ENCODE assay signal across 9 cellular contexts in the genomic region with DNA sequence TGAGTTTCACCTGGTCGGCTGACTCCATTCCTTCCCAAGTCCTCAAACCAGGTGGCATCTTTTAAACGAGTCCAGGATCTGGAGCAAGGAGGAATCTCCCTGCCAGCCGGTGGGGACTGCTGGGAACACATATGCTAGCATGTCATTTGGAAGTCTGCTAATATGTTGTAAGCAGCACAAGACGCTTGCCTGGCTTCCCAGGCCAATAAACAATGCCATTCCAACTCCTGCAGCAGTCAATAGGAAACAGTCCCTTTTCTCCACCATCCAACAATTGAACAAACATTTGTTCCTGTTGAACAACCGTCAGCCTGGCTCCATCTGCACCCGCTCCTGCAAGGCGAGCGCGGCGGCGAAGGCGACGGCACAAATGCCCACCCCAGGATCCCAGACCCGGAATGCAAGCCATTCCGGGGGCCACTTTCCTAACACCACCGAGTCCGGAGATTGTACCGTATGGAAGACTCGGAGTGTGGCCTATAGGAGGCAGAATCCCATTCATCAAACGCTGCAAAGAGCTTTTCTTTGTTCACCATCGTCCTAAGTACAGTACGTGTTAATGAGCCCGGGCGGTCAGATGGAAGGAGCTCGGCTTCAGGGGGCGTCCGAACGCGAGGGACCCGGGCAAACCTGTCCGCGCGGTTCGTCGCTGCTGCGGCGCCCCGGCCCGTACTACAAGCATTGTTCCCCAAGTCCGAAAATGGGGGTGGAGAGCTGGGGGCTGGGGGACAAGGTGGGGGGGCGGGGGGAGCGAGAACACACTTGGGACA. TPM values are rescaled to one million over a fixed set of nuclear protein-coding genes. Genes with fewer than 3 reads are reported as not detected.
DNase-seq lines count a peak whose midpoint lies in the region; ATAC-seq, FAIRE-seq and TF ChIP-seq lines count a peak whose summit lies in the region.
"Had no signal": no experiment of that assay in that cellular context is flagged by ENCODE, and none has a peak within 500 bp of the region (broad histone marks: within the 10 kb centered on the region; RNA-seq: fewer than 3 reads in every experiment).

No MANE protein-coding gene starts in this region.

- H3K9me3 Mint-ChIP-seq in CD4-positive, alpha-beta T cell: no peaks in the 10 kb centered on the region

- 0 out of 2 replicates have a peak overlapping the region, but pooled peaks have one; percentile 35 for H2BK12ac ChIP-seq in H1 (ENCODE audit: low read depth, low read length)

- H3K27me3 Mint-ChIP-seq in CD4-positive, alpha-beta T cell: no peaks in the 10 kb centered on the region

- no peak overlapping the region for H4K91ac ChIP-seq in H1 (replicated peaks; ENCODE audit: insufficient read length, low read length)

- H2BK5ac ChIP-seq in H1 (ENCODE audit: low read depth, low read length): no peak overlapping the region

- POLR2A ChIA-PET in CD4-positive, alpha-beta T cell (lab: Charles Lee): interaction anchor here (0.6 to 4.8 kb wide), 17 partner anchors 11 to 208 kb away, joined by 3 to 66 read pairs (median 11); no protein-coding TSS in a partner anchor
- POLR2A ChIA-PET in HCT116 (lab: Charles Lee) (no interaction called here), H1 (lab: Charles Lee; ENCODE audit: partially characterized antibody) (interaction anchor here (0.9 to 2.8 kb wide), 2 partner anchors 14 to 110 kb away, joined by 3 to 11 read pairs; no protein-coding TSS in a partner anchor)

- TF ChIP-seq EP300 in H1 (IDR thresholded peaks at IDR 0.05; ENCODE audit: borderline replicate concordance in 1 of 2, low read depth in 2 of 2, low read length in 2 of 2): no peak

- peaks cover 5% of the 10 kb centered on the region; the same call in 1 of the 2 replicates for H3K79me1 ChIP-seq in H1 (ENCODE audit: low read depth, low read length)

- no peak for TF ChIP-seq CTCF in CD4-positive, alpha-beta T cell (IDR thresholded peaks at IDR 0.05)
- TF ChIP-seq CTCF in HCT116 (IDR thresholded peaks at IDR 0.05 in 2 of 3, conservative IDR thresholded peaks at IDR 0.05 in 1 of 3; ENCODE audit: borderline replicate concordance in 1 of 3, insufficient read depth in 1 of 3, low read depth in 2 of 3, low read length in 2 of 3): peak in 2 of 3 experiments; percentile 23 to 36; a peak in 3 of 6 replicates
- TF ChIP-seq CTCF in H1 (IDR thresholded peaks at IDR 0.05; ENCODE audit: control extremely low read depth in 1 of 3, insufficient read depth in 1 of 3, low read depth in 1 of 3, low read length in 3 of 3): peak in 2 of 3 experiments; percentile 7 to 29; a peak in 3 of 4 replicates

- H3K56ac ChIP-seq in H1 (replicated peaks; ENCODE audit: insufficient read length, low read depth, low read length): no peak overlapping the region

- ATAC-seq in CD4-positive, alpha-beta T cell (ENCODE audit: poor library complexity): no peak
- ATAC-seq in HCT116: no peak
- ATAC-seq in GM21825 (IDR thresholded peaks at IDR 0.05; ENCODE audit: unreplicated experiment): no peak

- peak overlapping the region; percentile 62; the same call in 1 of the 2 replicates for H2BK15ac ChIP-seq in H1 (ENCODE audit: low read length)

- RAD21 ChIA-PET in HCT116 (lab: Charles Lee; ENCODE audit: low non-redundant PET in 1 of 2, low total read pairs in 2 of 2, uncharacterized antibody in 2 of 2, unreplicated experiment in 2 of 2): interaction anchor here in 1 of 2 experiments (0.6 to 0.7 kb wide), 2 partner anchors 11 to 265 kb away, joined by 3 to 6 read pairs; no protein-coding TSS in a partner anchor

- H3K27me3 ChIP-seq in CD4-positive, alpha-beta T cell (ENCODE audit: control insufficient read depth, insufficient read depth, low read length): no peaks in the 10 kb centered on the region
- H3K27me3 ChIP-seq in HCT116 (ENCODE audit: insufficient read depth, low read length) (no peaks in the 10 kb centered on the region), H1 (replicated peaks in 1 of 4; ENCODE audit: control insufficient read depth in 3 of 4, extremely low read depth in 1 of 4, insufficient read depth in 3 of 4, low read length in 3 of 4) (peaks cover 1 to 21% (median 14%) of the 10 kb centered on the region in 4 experiments; a peak in 6 of 7 replicates), muscle layer of colon (ENCODE audit: control insufficient read depth in 1 of 2, insufficient read depth in 2 of 2, low read length in 2 of 2) (no peaks in the 10 kb centered on the region)
- H3K27me3 ChIP-seq: SJCRH30 had no signal

- H3K4me2 ChIP-seq in HCT116 (ENCODE audit: low read length) (peak overlapping the region; percentile 90), H1 (ENCODE audit: insufficient read depth in 1 of 2, low read depth in 2 of 2, low read length in 2 of 2) (peak overlapping the region; percentile 90 to 91)

- peaks cover 27% of the 10 kb centered on the region; the same call in 1 of the 2 replicates for H3K79me2 ChIP-seq in HCT116 (ENCODE audit: insufficient read depth, low read length)
- H3K79me2 ChIP-seq in H1 (ENCODE audit: control insufficient read depth in 1 of 2, insufficient read depth in 2 of 2, low read length in 2 of 2): peaks cover 0 to 4% of the 10 kb centered on the region in 2 experiments; a peak in 2 of 4 replicates

- no peaks in the 10 kb centered on the region for H3K9me3 ChIP-seq in CD4-positive, alpha-beta T cell (ENCODE audit: control insufficient read depth, low read length)
- no peaks in the 10 kb centered on the region for H3K9me3 ChIP-seq in HCT116 (ENCODE audit: control insufficient read depth in 1 of 2, insufficient read depth in 1 of 2, low read depth in 1 of 2, low read length in 2 of 2)
- H3K9me3 ChIP-seq in H1 (ENCODE audit: insufficient read depth in 2 of 2, low read depth in 1 of 2, low read length in 1 of 2): no peaks in the 10 kb centered on the region
- H3K9me3 ChIP-seq in muscle layer of colon (ENCODE audit: low read length): no peaks in the 10 kb centered on the region
- H3K9me3 ChIP-seq: SJCRH30 had no signal

- H4K20me1 ChIP-seq in HCT116 (ENCODE audit: insufficient read depth) (no peaks in the 10 kb centered on the region), H1 (replicated peaks in 1 of 2; ENCODE audit: control insufficient read depth in 1 of 2, insufficient read depth in 2 of 2, low read length in 2 of 2) (peaks cover 7 to 16% of the 10 kb centered on the region in 2 experiments)

- no peak for DNase-seq in CD4-positive, alpha-beta T cell
- DNase-seq in HCT116 (ENCODE audit: low read depth, low spot score) (no peak), SK-MEL-5 (ENCODE audit: low read depth, low spot score) (peak; percentile 33), H1 (ENCODE audit: low read depth in 1 of 2, low spot score in 2 of 2) (no peak), NCI-H774 (lab: John Stamatoyannopoulos, UW) (no peak), NCI-H187 treated with DMSO at 0.1 percent for 48 hours (lab: John Stamatoyannopoulos, UW) (no peak)

- no peak overlapping the region for H2AFZ ChIP-seq in HCT116 (ENCODE audit: low read depth, low read length, poor library complexity, severe bottlenecking)
- no peak overlapping the region for H2AFZ ChIP-seq in H1 (ENCODE audit: low read length)

- peaks cover 14% of the 10 kb centered on the region for H3K23me2 ChIP-seq in H1 (ENCODE audit: low read depth, low read length)

- 7% methylated on average over 42 of the region's 42 CpGs; no CpG with 5 or more reads in 1 of the 2 experiments for WGBS in H1 (ENCODE audit: extremely low coverage in 1 of 2, insufficient coverage in 1 of 2, insufficient read length in 1 of 2, insufficient replicate concordance in 2 of 2, low coverage in 1 of 2, low lambda C conversion rate in 2 of 2, missing lambda C conversion rate in 1 of 2), 2 experiments

- peak overlapping the region; percentile 60 for H3K27ac ChIP-seq in CD4-positive, alpha-beta T cell (ENCODE audit: low read depth, low read length)
- H3K27ac ChIP-seq in HCT116 (ENCODE audit: low read depth, low read length): no peak overlapping the region
- no peak overlapping the region for H3K27ac ChIP-seq in H1 (ENCODE audit: low read depth, low read length)
- H3K27ac ChIP-seq in muscle layer of colon (ENCODE audit: low read depth, low read length): peak overlapping the region; percentile 79
- H3K27ac ChIP-seq: SJCRH30 had no signal

- H3K23ac ChIP-seq in H1 (ENCODE audit: insufficient read length): no peak overlapping the region

- TF ChIP-seq RAD21 in HCT116 (IDR thresholded peaks at IDR 0.05; ENCODE audit: low read depth): no peak
- no peak for TF ChIP-seq RAD21 in H1 (IDR thresholded peaks at IDR 0.05 in 1 of 2, conservative IDR thresholded peaks at IDR 0.05 in 1 of 2; ENCODE audit: low read depth in 2 of 2, low read length in 2 of 2)

- CTCF ChIA-PET in CD4-positive, alpha-beta T cell (lab: Charles Lee): interaction anchor here (0.7 to 16.7 kb wide), 17 partner anchors 18 to 213 kb away, joined by 3 to 253 read pairs (median 13); no protein-coding TSS in a partner anchor
- CTCF ChIA-PET in HCT116 (lab: Charles Lee): interaction anchor here (1.1 to 3.0 kb wide), 10 partner anchors 8 to 748 kb away, joined by 3 to 46 read pairs (median 10); no protein-coding TSS in a partner anchor
- CTCF ChIA-PET in H1 (lab: Charles Lee; ENCODE audit: partially characterized antibody): interaction anchor here (0.5 to 5.3 kb wide), 29 partner anchors 13 to 624 kb away, joined by 3 to 86 read pairs (median 6); no protein-coding TSS in a partner anchor

- H2BK20ac ChIP-seq in H1 (ENCODE audit: low read length): peak overlapping the region; percentile 34; the same call in 1 of the 2 replicates

- peak overlapping the region; percentile 88 for H3K27ac Mint-ChIP-seq in CD4-positive, alpha-beta T cell

- H2AK5ac ChIP-seq in H1 (ENCODE audit: low read depth, low read length): no peak overlapping the region; the same call in 1 of the 2 replicates

- peak overlapping the region; percentile 65 for H2BK120ac ChIP-seq in H1 (replicated peaks; ENCODE audit: low read depth, low read length)

- in situ Hi-C loops in SK-MEL-5 (cut with HindIII; ENCODE audit: low pct_unique_long_range_greater_than_20kb, low sequenced_read_pairs): no loop called here

- TF ChIP-seq POLR2A in HCT116 (IDR thresholded peaks at IDR 0.05; ENCODE audit: borderline replicate concordance, extremely low read depth, insufficient read depth, insufficient read length) (no peak), H1 (IDR thresholded peaks at IDR 0.05; ENCODE audit: control extremely low read depth in 1 of 2, low read depth in 2 of 2, low read length in 2 of 2) (no peak)

- FAIRE-seq in H1 (lab: Jason Lieb, UNC): no peak

- H3K36me3 ChIP-seq in HCT116 (ENCODE audit: control insufficient read depth in 1 of 2, insufficient read depth in 2 of 2, low read length in 2 of 2): peaks cover 0 to 3% of the 10 kb centered on the region in 2 experiments; a peak in 1 of 4 replicates
- H3K36me3 ChIP-seq in H1 (ENCODE audit: control insufficient read depth in 2 of 4, insufficient read depth in 4 of 4, low read length in 3 of 4): no peaks in the 10 kb centered on the region; a peak in 1 of 8 replicates
- H3K36me3 ChIP-seq in muscle layer of colon (ENCODE audit: insufficient read depth, low read length): no peaks in the 10 kb centered on the region

- intact Hi-C loops in CD4-positive, alpha-beta T cell (cut with DNase I, micrococcal nuclease): loop anchor here (5.0 to 10.0 kb wide), 4 partner anchors 35 to 748 kb away; a partner anchor contains a TSS
- intact Hi-C loops in HCT116 (cut with micrococcal nuclease): loop anchor here (5.0 kb wide), 4 partner anchors 95 to 1160 kb away; a partner anchor contains a TSS

- no peak overlapping the region for H4K5ac ChIP-seq in H1 (ENCODE audit: insufficient read length, low read depth, low read length)

- BruUV-seq in HCT116 (replicated peaks; lab: Mats Ljungman, UMichigan): no TSS peak

- H3K36me3 Mint-ChIP-seq in CD4-positive, alpha-beta T cell (ENCODE audit: low read depth): peaks cover 11% of the 10 kb centered on the region

- H3K9ac ChIP-seq in HCT116 (ENCODE audit: low read length): peak overlapping the region; percentile 75; the same call in 1 of the 2 replicates
- H3K9ac ChIP-seq in H1 (replicated peaks in 1 of 4; ENCODE audit: extremely low read depth in 1 of 4, low read depth in 3 of 4, low read length in 3 of 4): peak overlapping the region in 2 of 4 experiments; percentile 25 to 26; a peak in 3 of 7 replicates
- peak overlapping the region; percentile 31 for H3K9ac ChIP-seq in muscle layer of colon (ENCODE audit: low read length)

- H3K4me1 Mint-ChIP-seq in CD4-positive, alpha-beta T cell (ENCODE audit: low read depth): peaks cover 72% of the 10 kb centered on the region

- H3K4ac ChIP-seq in H1 (replicated peaks; ENCODE audit: insufficient read length, low read depth, low read length): no peak overlapping the region

- peak overlapping the region; percentile 99 for H3K4me3 Mint-ChIP-seq in CD4-positive, alpha-beta T cell

- H3K4me3 ChIP-seq in HCT116 (replicated peaks in 1 of 2; ENCODE audit: low read depth in 1 of 2, low read length in 2 of 2): peak overlapping the region; percentile 69 to 72
- peak overlapping the region; percentile 55 to 78 (median 70) for H3K4me3 ChIP-seq in H1 (ENCODE audit: extremely low read depth in 1 of 4, insufficient read depth in 2 of 4, low read depth in 3 of 4, low read length in 4 of 4)
- peak overlapping the region; percentile 73 to 87 for H3K4me3 ChIP-seq in muscle layer of colon (ENCODE audit: low read depth in 1 of 2, low read length in 2 of 2)

- 0 out of 2 replicates have a peak overlapping the region, but pooled peaks have one; percentile 23 for H4K8ac ChIP-seq in H1 (ENCODE audit: extremely low read depth, insufficient read depth, low read length)

- peaks cover 22 to 39% of the 10 kb centered on the region in 2 experiments for H3K4me1 ChIP-seq in HCT116 (ENCODE audit: control insufficient read depth in 1 of 2, insufficient read depth in 2 of 2, low read length in 2 of 2)
- peaks cover 21 to 33% (median 26%) of the 10 kb centered on the region in 4 experiments for H3K4me1 ChIP-seq in H1 (replicated peaks in 1 of 4; ENCODE audit: control insufficient read depth in 3 of 4, insufficient read depth in 4 of 4, low read length in 3 of 4)
- peaks cover 60% of the 10 kb centered on the region for H3K4me1 ChIP-seq in muscle layer of colon (ENCODE audit: insufficient read depth, low read length)

- no peaks in the 10 kb centered on the region for H3K9me2 ChIP-seq in HCT116 (ENCODE audit: insufficient read depth)

- no peak overlapping the region for H3K14ac ChIP-seq in H1 (ENCODE audit: insufficient read length)

- H3K18ac ChIP-seq in H1 (ENCODE audit: extremely low read depth, low read length): peak overlapping the region; percentile 66; the same call in 1 of the 2 replicates

RNA-seq across cellular contexts. Expression of a gene that starts 1.6 kb away (rescaled TPM):
- 10 to 100 TPM; 32.9 to 33.6 TPM for total RNA-seq in CD4-positive, alpha-beta T cell
- 19.6 TPM for total RNA-seq in HCT116 (2021; ENCODE audit: unreplicated experiment)
- 7.9 and 9.7 TPM in 2 replicates for polyA plus RNA-seq in HCT116 (2012)
- 58.1 and 68.2 TPM in 2 replicates for total RNA-seq in SK-MEL-5 (2014; rRNA removed; shearing (Covaris generic))
- polyA plus RNA-seq in SK-MEL-5 (2015; cell fraction: cytosol; rRNA removed): 43.1 and 52.4 TPM in 2 replicates
- 24.6 and 27.5 TPM in 2 replicates for polyA plus RNA-seq in SK-MEL-5 (2015; cell fraction: nucleus; rRNA removed)
- 13.9 and 14.4 TPM in 2 replicates for total RNA-seq in H1 (2021; fragmentation: NEBNext Ultra II Directional; extraction: Animal tissue kit (Norgen Biotek cat#: 25700))
- 5.3 and 7.9 TPM in 2 replicates for polyA plus RNA-seq in H1 (2011; rRNA removed)
- 6.9 TPM for polyA plus RNA-seq in H1 (2011; cell fraction: cytosol; rRNA removed)
- 9.7 TPM for polyA plus RNA-seq in H1 (2011; cell fraction: nucleus; rRNA removed)
- 6.0 to 8.9 TPM (median 8.6 TPM) in 4 replicates for polyA plus RNA-seq in H1 (2012, experiment 1 of 2)
- 7.8 TPM for polyA plus RNA-seq in H1 (2012, experiment 2 of 2)
- 5.2 TPM for polyA plus RNA-seq in H1 (2013, experiment 1 of 2)
- polyA plus RNA-seq in H1 (2013, experiment 2 of 2): 5.4 TPM
- polyA minus RNA-seq in H1 (2011; rRNA and poly(A)+ RNA removed): 15.9 and 18.0 TPM in 2 replicates
- polyA minus RNA-seq in H1 (2011; cell fraction: cytosol; rRNA and poly(A)+ RNA removed): 13.6 TPM
- 14.8 TPM for polyA minus RNA-seq in H1 (2011; cell fraction: nucleus; rRNA and poly(A)+ RNA removed)

RNA-seq across cellular contexts. Expression of a gene that starts 49.1 kb away (rescaled TPM):
- total RNA-seq in CD4-positive, alpha-beta T cell: 10 to 100 TPM; 14.4 to 16.7 TPM
- 39.6 TPM for total RNA-seq in HCT116 (2021; ENCODE audit: unreplicated experiment)
- polyA plus RNA-seq in HCT116 (2012): 19.4 and 23.6 TPM in 2 replicates
- total RNA-seq in SK-MEL-5 (2014; rRNA removed; shearing (Covaris generic)): 15.5 and 20.0 TPM in 2 replicates
- polyA plus RNA-seq in SK-MEL-5 (2015; cell fraction: cytosol; rRNA removed): 10.5 and 11.6 TPM in 2 replicates
- polyA plus RNA-seq in SK-MEL-5 (2015; cell fraction: nucleus; rRNA removed): 13.4 and 13.6 TPM in 2 replicates
- total RNA-seq in H1 (2021; fragmentation: NEBNext Ultra II Directional; extraction: Animal tissue kit (Norgen Biotek cat#: 25700)): 19.8 and 26.8 TPM in 2 replicates
- 7.5 and 9.8 TPM in 2 replicates for polyA plus RNA-seq in H1 (2011; rRNA removed)
- 16.1 TPM for polyA plus RNA-seq in H1 (2011; cell fraction: cytosol; rRNA removed)
- 5.5 TPM for polyA plus RNA-seq in H1 (2011; cell fraction: nucleus; rRNA removed)
- polyA plus RNA-seq in H1 (2012, experiment 1 of 2): 11.7 to 18.2 TPM (median 14.2 TPM) in 4 replicates
- 2.9 TPM for polyA plus RNA-seq in H1 (2012, experiment 2 of 2)
- 12.8 TPM for polyA plus RNA-seq in H1 (2013, experiment 1 of 2)
- polyA plus RNA-seq in H1 (2013, experiment 2 of 2): 13.7 TPM
- 9.3 and 10.1 TPM in 2 replicates for polyA minus RNA-seq in H1 (2011; rRNA and poly(A)+ RNA removed)
- 10.4 TPM for polyA minus RNA-seq in H1 (2011; cell fraction: cytosol; rRNA and poly(A)+ RNA removed)
- 26.8 TPM for polyA minus RNA-seq in H1 (2011; cell fraction: nucleus; rRNA and poly(A)+ RNA removed)

RNA-seq across cellular contexts. Expression of a gene that starts 59.0 kb away (rescaled TPM):
- 1 to 10 TPM; 6.4 to 7.5 TPM for total RNA-seq in CD4-positive, alpha-beta T cell
- 24.3 TPM for total RNA-seq in HCT116 (2021; ENCODE audit: unreplicated experiment)
- 9.1 and 12.6 TPM in 2 replicates for polyA plus RNA-seq in HCT116 (2012)
- total RNA-seq in SK-MEL-5 (2014; rRNA removed; shearing (Covaris generic)): 10.5 and 13.2 TPM in 2 replicates
- polyA plus RNA-seq in SK-MEL-5 (2015; cell fraction: cytosol; rRNA removed): 8.3 and 13.0 TPM in 2 replicates
- polyA plus RNA-seq in SK-MEL-5 (2015; cell fraction: nucleus; rRNA removed): 10.3 TPM in 2 replicates
- total RNA-seq in H1 (2021; fragmentation: NEBNext Ultra II Directional; extraction: Animal tissue kit (Norgen Biotek cat#: 25700)): 13.8 and 14.4 TPM in 2 replicates
- 4.1 and 5.8 TPM in 2 replicates for polyA plus RNA-seq in H1 (2011; rRNA removed)
- 7.3 TPM for polyA plus RNA-seq in H1 (2011; cell fraction: cytosol; rRNA removed)
- 3.9 TPM for polyA plus RNA-seq in H1 (2011; cell fraction: nucleus; rRNA removed)
- 7.3 to 10.7 TPM (median 8.8 TPM) in 4 replicates for polyA plus RNA-seq in H1 (2012, experiment 1 of 2)
- 0.88 TPM for polyA plus RNA-seq in H1 (2012, experiment 2 of 2)
- 10.7 TPM for polyA plus RNA-seq in H1 (2013, experiment 1 of 2)
- 11.1 TPM for polyA plus RNA-seq in H1 (2013, experiment 2 of 2)
- polyA minus RNA-seq in H1 (2011; rRNA and poly(A)+ RNA removed): 10.0 and 12.1 TPM in 2 replicates
- polyA minus RNA-seq in H1 (2011; cell fraction: cytosol; rRNA and poly(A)+ RNA removed): 8.5 TPM
- polyA minus RNA-seq in H1 (2011; cell fraction: nucleus; rRNA and poly(A)+ RNA removed): 8.0 TPM

Comparison
In these comparisons a context has a peak if more than half of its experiments do, and no peak if none do; other contexts are left out.
1. H3K27ac ChIP-seq: peak in CD4-positive, alpha-beta T cell (single experiment) and muscle layer of colon (single experiment); none in HCT116 (single experiment) and H1 (single experiment).
2. Peak in every context shown above with its lines, with median percentiles within 50 percentile points of each other: H3K4me3 ChIP-seq.